8 cellular contexts compared by ENCODE assay signal in the genomic region with DNA sequence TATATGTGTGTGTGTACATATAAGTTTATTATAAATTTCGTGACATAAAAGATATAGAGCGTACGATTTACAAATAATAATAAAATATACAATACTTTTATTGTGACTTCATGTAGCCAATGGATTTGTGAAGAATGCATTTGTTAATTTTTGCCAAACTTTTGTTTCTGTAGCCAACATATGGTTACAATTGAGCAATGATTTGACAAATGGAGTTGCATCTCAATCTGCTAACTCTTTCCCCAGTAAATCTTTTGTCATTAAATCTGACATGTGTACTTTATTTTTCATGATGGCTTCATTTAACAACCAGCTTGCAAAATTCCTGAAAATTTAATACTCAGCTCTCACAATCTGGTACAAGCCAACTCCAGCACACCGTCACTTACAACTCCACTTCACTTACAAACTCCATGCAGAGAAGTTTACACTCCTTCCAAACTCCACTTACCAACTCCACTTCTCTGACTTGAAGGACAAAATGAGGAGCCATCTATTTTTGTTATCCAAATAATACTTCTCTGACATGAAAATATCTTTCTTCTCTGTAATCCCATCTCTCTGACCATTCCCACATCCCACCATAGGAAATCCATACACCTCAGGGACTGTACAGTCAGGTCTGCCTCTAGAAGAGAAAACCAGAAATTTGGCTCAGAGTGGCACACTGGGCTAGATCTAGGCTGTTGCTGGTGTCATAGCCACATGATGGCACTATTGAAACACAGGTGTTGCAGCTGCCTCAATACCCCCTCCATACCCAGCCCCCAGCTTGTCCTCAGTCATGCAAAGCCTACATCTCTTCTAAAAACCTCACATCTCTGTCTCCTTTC. TPM values are rescaled to one million over a fixed set of nuclear protein-coding genes. Genes with fewer than 3 reads are reported as not detected.
DNase-seq lines count a peak whose midpoint lies in the region; ATAC-seq lines count a peak whose summit lies in the region.

No MANE protein-coding gene starts in this region.

- H3K4me3 Mint-ChIP-seq in activated CD8-positive, alpha-beta memory T cell treated with anti-CD3 and anti-CD28 coated beads, Interleukin-2, amount 10 ng/mL, durations not matched to agents 7 days and 5 days, result no peak overlapping the region
- H3K4me3 Mint-ChIP-seq in activated T-helper 17 cell treated with anti-CD3 and anti-CD28 coated beads, Interleukin-2, amount 50 U/mL, for 72 hours, result no peak overlapping the region

- CTCF ChIA-PET in activated CD8-positive, alpha-beta memory T cell treated with anti-CD3 and anti-CD28 coated beads, Interleukin-2, amount 10 ng/mL, durations not matched to agents 7 days and 5 days (lab: Charles Lee), result interaction anchor here (0.7 to 1.0 kb wide), 3 partner anchors 232 to 331 kb away, joined by 3 to 5 read pairs (median 4); no protein-coding TSS in a partner anchor

- no peaks in the 10 kb centered on the region for H3K4me1 Mint-ChIP-seq in activated CD8-positive, alpha-beta memory T cell treated with anti-CD3 and anti-CD28 coated beads, Interleukin-2, amount 10 ng/mL, durations not matched to agents 7 days and 5 days
- H3K4me1 Mint-ChIP-seq in activated T-helper 17 cell treated with anti-CD3 and anti-CD28 coated beads, Interleukin-2, amount 50 U/mL, for 72 hours, result no peaks in the 10 kb centered on the region

- no peak overlapping the region for H3K27ac Mint-ChIP-seq in activated CD8-positive, alpha-beta memory T cell treated with anti-CD3 and anti-CD28 coated beads, Interleukin-2, amount 10 ng/mL, durations not matched to agents 7 days and 5 days
- H3K27ac Mint-ChIP-seq in activated T-helper 17 cell treated with anti-CD3 and anti-CD28 coated beads, Interleukin-2, amount 50 U/mL, for 72 hours, result no peak overlapping the region

- peak; percentile 55 for DNase-seq in activated CD8-positive, alpha-beta memory T cell treated with anti-CD3 and anti-CD28 coated beads, Interleukin-2, amount 10 ng/mL, durations not matched to agents 7 days and 5 days
- no peak for DNase-seq in activated CD8-positive, alpha-beta memory T cell treated with anti-CD3 and anti-CD28 coated beads, Interleukin-2, amount 50 U/mL, for 4 hours
- DNase-seq in LHCN-M2 (ENCODE audit: low read depth) (peak; percentile 42), kidney tubule cell (ENCODE audit: low spot score) (peak; percentile 37), NCI-H774 (lab: John Stamatoyannopoulos, UW) (no peak)

- peaks cover 12% of the 10 kb centered on the region for H3K27me3 Mint-ChIP-seq in activated CD8-positive, alpha-beta memory T cell treated with anti-CD3 and anti-CD28 coated beads, Interleukin-2, amount 10 ng/mL, durations not matched to agents 7 days and 5 days
- H3K27me3 Mint-ChIP-seq in activated T-helper 17 cell treated with anti-CD3 and anti-CD28 coated beads, Interleukin-2, amount 50 U/mL, for 72 hours, result peaks cover 15% of the 10 kb centered on the region

- peak; percentile 64 for ATAC-seq in activated CD8-positive, alpha-beta memory T cell treated with anti-CD3 and anti-CD28 coated beads, Interleukin-2, amount 10 ng/mL, durations not matched to agents 7 days and 5 days
- peak; percentile 71 for ATAC-seq in activated T-helper 17 cell treated with anti-CD3 and anti-CD28 coated beads, Interleukin-2, amount 50 U/mL, for 72 hours (replicated peaks)
- ATAC-seq in HG02588 (IDR thresholded peaks at IDR 0.05; ENCODE audit: unreplicated experiment) (no peak), GM18867 (IDR thresholded peaks at IDR 0.05; ENCODE audit: unreplicated experiment) (no peak)

- no peaks in the 10 kb centered on the region for H3K9me3 Mint-ChIP-seq in activated CD8-positive, alpha-beta memory T cell treated with anti-CD3 and anti-CD28 coated beads, Interleukin-2, amount 10 ng/mL, durations not matched to agents 7 days and 5 days (ENCODE audit: low read depth)
- H3K9me3 Mint-ChIP-seq in activated T-helper 17 cell treated with anti-CD3 and anti-CD28 coated beads, Interleukin-2, amount 50 U/mL, for 72 hours, result no peaks in the 10 kb centered on the region

- no peaks in the 10 kb centered on the region for H3K36me3 Mint-ChIP-seq in activated CD8-positive, alpha-beta memory T cell treated with anti-CD3 and anti-CD28 coated beads, Interleukin-2, amount 10 ng/mL, durations not matched to agents 7 days and 5 days
- no peaks in the 10 kb centered on the region for H3K36me3 Mint-ChIP-seq in activated T-helper 17 cell treated with anti-CD3 and anti-CD28 coated beads, Interleukin-2, amount 50 U/mL, for 72 hours (ENCODE audit: low read depth)

RNA-seq across cellular contexts. Expression of a gene that starts 26.6 kb away (rescaled TPM):
- total RNA-seq in activated CD8-positive, alpha-beta memory T cell treated with anti-CD3 and anti-CD28 coated beads, Interleukin-2, amount 10 ng/mL, durations not matched to agents 7 days and 5 days, result 10 to 100 TPM; 13.1 to 15.8 TPM
- total RNA-seq in LHCN-M2 (2014; rRNA removed), result 91.4 and 99.7 TPM in 2 replicates
- polyA plus RNA-seq in LHCN-M2 (2012), result 80.3 TPM
- 10 to 100 TPM; 12.0 to 12.1 TPM for total RNA-seq in activated T-helper 17 cell treated with anti-CD3 and anti-CD28 coated beads, Interleukin-2, amount 50 U/mL, for 72 hours

RNA-seq across cellular contexts. Expression of a gene that starts 50.7 kb away (rescaled TPM):
- total RNA-seq in activated CD8-positive, alpha-beta memory T cell treated with anti-CD3 and anti-CD28 coated beads, Interleukin-2, amount 10 ng/mL, durations not matched to agents 7 days and 5 days, result 10 to 100 TPM; 61.6 to 70.9 TPM
- total RNA-seq in LHCN-M2 (2014; rRNA removed), result 108 and 131 TPM in 2 replicates
- 93.3 TPM for polyA plus RNA-seq in LHCN-M2 (2012)
- 100 to 1,000 TPM; 100 to 151 TPM for total RNA-seq in activated T-helper 17 cell treated with anti-CD3 and anti-CD28 coated beads, Interleukin-2, amount 50 U/mL, for 72 hours

Comparison
In these comparisons a context has a peak if more than half of its experiments do, and no peak if none do; other contexts are left out.
1. DNase-seq: peak in activated CD8-positive, alpha-beta memory T cell treated with anti-CD3 and anti-CD28 coated beads, Interleukin-2, amount 10 ng/mL, durations not matched to agents 7 days and 5 days (single experiment), LHCN-M2 (single experiment) and kidney tubule cell (single experiment); none in activated CD8-positive, alpha-beta memory T cell treated with anti-CD3 and anti-CD28 coated beads, Interleukin-2, amount 50 U/mL, for 4 hours (single experiment) and NCI-H774 (single experiment).
2. ATAC-seq: peak in activated CD8-positive, alpha-beta memory T cell treated with anti-CD3 and anti-CD28 coated beads, Interleukin-2, amount 10 ng/mL, durations not matched to agents 7 days and 5 days (single experiment) and activated T-helper 17 cell treated with anti-CD3 and anti-CD28 coated beads, Interleukin-2, amount 50 U/mL, for 72 hours (single experiment); none in HG02588 (single experiment) and GM18867 (single experiment).